29 cellular contexts compared by ENCODE assay signal in the genomic region with DNA sequence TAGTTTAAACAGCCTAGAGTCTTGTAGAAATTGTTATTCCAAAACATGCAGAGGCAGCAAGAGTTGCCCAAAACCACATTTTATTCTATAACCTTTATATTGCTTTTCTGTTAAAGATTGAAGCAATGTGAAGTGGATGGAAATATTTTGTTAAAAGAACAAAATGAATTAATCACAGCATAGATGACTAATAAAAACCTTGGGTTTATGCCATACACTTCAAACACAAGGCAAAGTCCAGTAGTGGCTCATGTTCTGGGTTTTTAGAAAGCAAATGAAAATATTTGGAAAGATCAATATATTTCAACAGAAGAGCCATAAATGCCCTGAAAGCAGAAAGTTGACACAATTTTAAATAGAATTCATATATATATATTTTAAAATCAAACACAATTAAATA. TPM values are rescaled to one million over a fixed set of nuclear protein-coding genes. Genes with fewer than 3 reads are reported as not detected.
DNase-seq lines count a peak whose midpoint lies in the region; ATAC-seq, FAIRE-seq and TF ChIP-seq lines count a peak whose summit lies in the region.
"Had no signal": no experiment of that assay in that cellular context is flagged by ENCODE, and none has a peak within 500 bp of the region (broad histone marks: within the 10 kb centered on the region; RNA-seq: fewer than 3 reads in every experiment).

No MANE protein-coding gene starts in this region.

- peak; percentile 72 for FAIRE-seq in A549 (lab: Jason Lieb, UNC)
- FAIRE-seq: A204.1, colon, GM12892, islet of Langerhans, RCC 7860 had no signal

- H3K9me3 ChIP-seq in A549 (no peaks in the 10 kb centered on the region), left lung (no peaks in the 10 kb centered on the region)
- H3K9me3 ChIP-seq in CD8-positive, alpha-beta memory T cell (ENCODE audit: low read length): no peaks in the 10 kb centered on the region
- H3K9me3 ChIP-seq: esophagus muscularis mucosa, lower lobe of right lung, vagina had no signal

- peak overlapping the region; percentile 26 to 62; a peak in 5 of 6 replicates for H3K27ac ChIP-seq in A549
- peak overlapping the region; percentile 34 to 58 for H3K27ac ChIP-seq in left lung
- H3K27ac ChIP-seq in CD8-positive, alpha-beta memory T cell (ENCODE audit: low read depth, low read length): no peak overlapping the region
- H3K27ac ChIP-seq: lower lobe of right lung, neutrophil, SK-N-MC, vagina had no signal

- H3K4me1 Mint-ChIP-seq in CD8-positive, alpha-beta memory T cell: no peaks in the 10 kb centered on the region
- no peaks in the 10 kb centered on the region for H3K4me1 Mint-ChIP-seq in activated CD4-positive, alpha-beta T cell treated with anti-CD3 and anti-CD28 coated beads, Interleukin-2, amount 10 ng/mL, durations not matched to agents 24 days and 14 days
- H3K4me1 Mint-ChIP-seq: activated naive CD4-positive, alpha-beta T cell treated with anti-CD3 and anti-CD28 coated beads, Interleukin-2, amount 10 ng/mL, durations not matched to agents 7 days and 5 days; GM23338 had no signal

- no peak for TF ChIP-seq RAD21 in A549 (conservative IDR thresholded peaks at IDR 0.05 in 1 of 2, IDR thresholded peaks at IDR 0.05 in 1 of 2)

- H3K27me3 ChIP-seq in left lung: no peaks in the 10 kb centered on the region
- H3K27me3 ChIP-seq in CD8-positive, alpha-beta memory T cell (ENCODE audit: insufficient read depth, low read length, poor library complexity, severe bottlenecking): no peaks in the 10 kb centered on the region
- H3K27me3 ChIP-seq: esophagus muscularis mucosa, neutrophil, vagina had no signal

- TF ChIP-seq EP300 in A549 (IDR thresholded peaks at IDR 0.05): no peak

- intact Hi-C loops in left lung (cut with DNase I): no loop called here
- intact Hi-C loops in activated CD4-positive, alpha-beta T cell treated with anti-CD3 and anti-CD28 coated beads, Interleukin-2, amount 10 ng/mL, durations not matched to agents 24 days and 14 days (cut with micrococcal nuclease): no loop called here

- H3K4me2 ChIP-seq in A549: peak overlapping the region; percentile 42
- H3K4me2 ChIP-seq: GM23338 had no signal

- no peaks in the 10 kb centered on the region for H3K27me3 Mint-ChIP-seq in CD8-positive, alpha-beta memory T cell
- H3K27me3 Mint-ChIP-seq in activated CD4-positive, alpha-beta T cell treated with anti-CD3 and anti-CD28 coated beads, Interleukin-2, amount 10 ng/mL, durations not matched to agents 24 days and 14 days: no peaks in the 10 kb centered on the region
- H3K27me3 Mint-ChIP-seq: activated CD8-positive, alpha-beta T cell treated with anti-CD3 and anti-CD28 coated beads for 36 hours; activated naive CD4-positive, alpha-beta T cell treated with anti-CD3 and anti-CD28 coated beads, Interleukin-2, amount 10 ng/mL, durations not matched to agents 7 days and 5 days; effector memory CD8-positive, alpha-beta T cell had no signal

- H3K4me3 Mint-ChIP-seq in CD8-positive, alpha-beta memory T cell: no peak overlapping the region
- no peak overlapping the region for H3K4me3 Mint-ChIP-seq in activated CD4-positive, alpha-beta T cell treated with anti-CD3 and anti-CD28 coated beads, Interleukin-2, amount 10 ng/mL, durations not matched to agents 24 days and 14 days
- H3K4me3 Mint-ChIP-seq: activated CD8-positive, alpha-beta T cell treated with anti-CD3 and anti-CD28 coated beads for 36 hours; activated naive CD4-positive, alpha-beta T cell treated with anti-CD3 and anti-CD28 coated beads, Interleukin-2, amount 10 ng/mL, durations not matched to agents 7 days and 5 days; effector memory CD8-positive, alpha-beta T cell; GM23338 had no signal

- H3K4me3 ChIP-seq in A549 (no peak overlapping the region), choroid plexus epithelial cell (ENCODE audit: low read depth, low read length) (no peak overlapping the region), left lung (no peak overlapping the region)
- no peak overlapping the region for H3K4me3 ChIP-seq in CD8-positive, alpha-beta memory T cell (ENCODE audit: low read length)
- H3K4me3 ChIP-seq: esophagus muscularis mucosa, GM23338, lower lobe of right lung, SK-N-MC, vagina had no signal

- H3K4me1 ChIP-seq in A549: peaks cover 38% of the 10 kb centered on the region
- peaks cover 14 to 15% of the 10 kb centered on the region in 2 donors for H3K4me1 ChIP-seq in left lung
- H3K4me1 ChIP-seq in CD8-positive, alpha-beta memory T cell (ENCODE audit: insufficient read depth, low read length): no peaks in the 10 kb centered on the region

- H3K36me3 ChIP-seq in left lung: peaks cover 0 to 99% of the 10 kb centered on the region in 2 donors
- peaks cover 30% of the 10 kb centered on the region for H3K36me3 ChIP-seq in CD8-positive, alpha-beta memory T cell (ENCODE audit: insufficient read depth, low read length)

- POLR2A ChIA-PET in A549 (lab: Yijun Ruan, JAX): interaction anchor here (1.1 to 1.9 kb wide), 2 partner anchors 8 to 73 kb away, joined by 4 to 6 read pairs; partner anchors contain the start of gene AKAP10
- POLR2A ChIA-PET in CD8-positive, alpha-beta memory T cell (lab: Charles Lee): no interaction called here

- CTCF ChIA-PET in A549 (lab: Yijun Ruan, JAX): interaction anchor here (1.8 kb wide), 1 partner anchor 12 kb away, joined by 5 read pairs; no protein-coding TSS in a partner anchor
- CTCF ChIA-PET in CD8-positive, alpha-beta memory T cell (lab: Charles Lee): no interaction called here

- H3K9me3 Mint-ChIP-seq in CD8-positive, alpha-beta memory T cell: no peaks in the 10 kb centered on the region
- no peaks in the 10 kb centered on the region for H3K9me3 Mint-ChIP-seq in activated CD4-positive, alpha-beta T cell treated with anti-CD3 and anti-CD28 coated beads, Interleukin-2, amount 10 ng/mL, durations not matched to agents 24 days and 14 days
- H3K9me3 Mint-ChIP-seq: activated CD8-positive, alpha-beta T cell treated with anti-CD3 and anti-CD28 coated beads for 36 hours; activated naive CD4-positive, alpha-beta T cell treated with anti-CD3 and anti-CD28 coated beads, Interleukin-2, amount 10 ng/mL, durations not matched to agents 7 days and 5 days; CD14-positive monocyte; effector memory CD8-positive, alpha-beta T cell; GM23338 had no signal

- no peak for DNase-seq in A549 (ENCODE audit: low read depth in 1 of 2, low spot score in 1 of 2)
- peak; percentile 48 for DNase-seq in HCEC 1CT
- peak; percentile 45 for DNase-seq in choroid plexus epithelial cell (ENCODE audit: low read depth)
- DNase-seq in left lung: no peak
- DNase-seq in NCI-H2081 treated with DMSO at 0.1 percent for 48 hours (lab: John Stamatoyannopoulos, UW): no peak
- no peak for DNase-seq in CD8-positive, alpha-beta memory T cell
- DNase-seq in GM10266 (ENCODE audit: extremely low spot score): no peak
- no peak for DNase-seq in activated CD4-positive, alpha-beta T cell treated with anti-CD3 and anti-CD28 coated beads, Interleukin-2, amount 10 ng/mL, durations not matched to agents 24 days and 14 days
- DNase-seq: activated CD4-positive, CD25-positive, alpha-beta regulatory T cell; activated CD8-positive, alpha-beta T cell treated with anti-CD3 and anti-CD28 coated beads for 36 hours; activated naive CD4-positive, alpha-beta T cell treated with anti-CD3 and anti-CD28 coated beads, Interleukin-2, amount 10 ng/mL, durations not matched to agents 7 days and 5 days; activated T-cell treated with anti-CD3 and anti-CD28 coated beads, Interleukin-2, amount 50 U/mL, for 1 hour; effector memory CD8-positive, alpha-beta T cell; NCI-H1048; NCI-H2029 treated with DMSO at 0.1 percent for 48 hours; stimulated activated CD4-positive, alpha-beta T cell treated with anti-CD3 and anti-CD28 coated beads, Interleukin-12 subunit alpha, Interleukin-12 subunit beta, amount 100 ng/mL, for 4 hours; T1000 had no signal

- peaks cover 9 to 79% (median 25%) of the 10 kb centered on the region in 3 donors for H3K36me3 Mint-ChIP-seq in CD8-positive, alpha-beta memory T cell
- H3K36me3 Mint-ChIP-seq in activated CD4-positive, alpha-beta T cell treated with anti-CD3 and anti-CD28 coated beads, Interleukin-2, amount 10 ng/mL, durations not matched to agents 24 days and 14 days (ENCODE audit: low read depth): peaks cover 52% of the 10 kb centered on the region

- H3K27ac Mint-ChIP-seq in CD8-positive, alpha-beta memory T cell: no peak overlapping the region
- H3K27ac Mint-ChIP-seq in activated CD4-positive, alpha-beta T cell treated with anti-CD3 and anti-CD28 coated beads, Interleukin-2, amount 10 ng/mL, durations not matched to agents 24 days and 14 days: no peak overlapping the region
- H3K27ac Mint-ChIP-seq: activated CD8-positive, alpha-beta T cell treated with anti-CD3 and anti-CD28 coated beads for 36 hours; activated naive CD4-positive, alpha-beta T cell treated with anti-CD3 and anti-CD28 coated beads, Interleukin-2, amount 10 ng/mL, durations not matched to agents 7 days and 5 days; effector memory CD8-positive, alpha-beta T cell; GM23338 had no signal

- TF ChIP-seq POLR2A in A549 (IDR thresholded peaks at IDR 0.05; ENCODE audit: low read length): no peak

- TF ChIP-seq CTCF in A549 (IDR thresholded peaks at IDR 0.05): no peak
- TF ChIP-seq CTCF in choroid plexus epithelial cell (conservative IDR thresholded peaks at IDR 0.05; ENCODE audit: low read depth, low read length): no peak
- TF ChIP-seq CTCF in left lung (IDR thresholded peaks at IDR 0.05): no peak
- TF ChIP-seq CTCF in GM10266 (IDR thresholded peaks at IDR 0.05; ENCODE audit: control insufficient read depth, insufficient read depth, low read depth, missing control alignments): no peak

- no peak for ATAC-seq in A549
- ATAC-seq in left lung: no peak
- ATAC-seq: activated CD8-positive, alpha-beta T cell treated with anti-CD3 and anti-CD28 coated beads for 36 hours; effector memory CD8-positive, alpha-beta T cell; GM23338 had no signal

TF ChIP-seq in A549, 52 proteins besides CTCF, POLR2A, EP300 and RAD21:
- TF ChIP-seq MAZ (IDR thresholded peaks at IDR 0.05; ENCODE audit: borderline replicate concordance, low read depth, low read length) (no peak), CHD2 (IDR thresholded peaks at IDR 0.05; ENCODE audit: low read length, partially characterized antibody) (no peak), BHLHE40 (IDR thresholded peaks at IDR 0.05; ENCODE audit: low read depth, low read length) (no peak), CEBPB (IDR thresholded peaks at IDR 0.05) (no peak), MAFK (IDR thresholded peaks at IDR 0.05; ENCODE audit: partially characterized antibody) (no peak), ZSCAN20 (CRISPR knock-in tag; IDR thresholded peaks at IDR 0.05) (no peak)

RNA-seq across cellular contexts. Expression of gene ULK2, which starts 36.7 kb away (rescaled TPM):
- polyA plus RNA-seq in A549 (2011; rRNA removed) (40.9 and 83.3 TPM in 2 replicates), A549 (2017; fragmentation: RNase III; extraction: RNeasy Plus Mini Kit Qiagen cat#74134 plus additional on column Dnase treatment) (11.1 to 14.4 TPM (median 12.9 TPM) in 3 replicates)
- polyA plus RNA-seq in A549 (2012; cell fraction: cytosol; rRNA removed): 14.8 and 24.5 TPM in 2 replicates
- 28.3 TPM in 2 replicates for polyA plus RNA-seq in A549 (2012; cell fraction: nucleus; rRNA removed)
- polyA minus RNA-seq in A549 (2011; rRNA and poly(A)+ RNA removed): 69.8 and 84.5 TPM in 2 replicates
- 10 to 100 TPM; 14.4 to 20.9 TPM for total RNA-seq in left lung
- total RNA-seq in CD8-positive, alpha-beta memory T cell: 1 to 10 TPM; 4.6 to 5.8 TPM
- polyA plus RNA-seq in CD8-positive, alpha-beta memory T cell: 6.9 TPM
- 16.0 and 18.2 TPM in 2 replicates for total RNA-seq in activated CD4-positive, alpha-beta T cell treated with anti-CD3 and anti-CD28 coated beads, Interleukin-2, amount 10 ng/mL, durations not matched to agents 24 days and 14 days

Comparison
In these comparisons a context has a peak if more than half of its experiments do, and no peak if none do; other contexts are left out.
1. DNase-seq: peak in HCEC 1CT (single experiment) and choroid plexus epithelial cell (single experiment); none in A549 (0 of 2), left lung (0 of 2), NCI-H2081 treated with DMSO at 0.1 percent for 48 hours (single experiment), CD8-positive, alpha-beta memory T cell (0 of 5), GM10266 (single experiment) and activated CD4-positive, alpha-beta T cell treated with anti-CD3 and anti-CD28 coated beads, Interleukin-2, amount 10 ng/mL, durations not matched to agents 24 days and 14 days (single experiment).